ENCODE assay signal across 1 cellular context in the genomic region with DNA sequence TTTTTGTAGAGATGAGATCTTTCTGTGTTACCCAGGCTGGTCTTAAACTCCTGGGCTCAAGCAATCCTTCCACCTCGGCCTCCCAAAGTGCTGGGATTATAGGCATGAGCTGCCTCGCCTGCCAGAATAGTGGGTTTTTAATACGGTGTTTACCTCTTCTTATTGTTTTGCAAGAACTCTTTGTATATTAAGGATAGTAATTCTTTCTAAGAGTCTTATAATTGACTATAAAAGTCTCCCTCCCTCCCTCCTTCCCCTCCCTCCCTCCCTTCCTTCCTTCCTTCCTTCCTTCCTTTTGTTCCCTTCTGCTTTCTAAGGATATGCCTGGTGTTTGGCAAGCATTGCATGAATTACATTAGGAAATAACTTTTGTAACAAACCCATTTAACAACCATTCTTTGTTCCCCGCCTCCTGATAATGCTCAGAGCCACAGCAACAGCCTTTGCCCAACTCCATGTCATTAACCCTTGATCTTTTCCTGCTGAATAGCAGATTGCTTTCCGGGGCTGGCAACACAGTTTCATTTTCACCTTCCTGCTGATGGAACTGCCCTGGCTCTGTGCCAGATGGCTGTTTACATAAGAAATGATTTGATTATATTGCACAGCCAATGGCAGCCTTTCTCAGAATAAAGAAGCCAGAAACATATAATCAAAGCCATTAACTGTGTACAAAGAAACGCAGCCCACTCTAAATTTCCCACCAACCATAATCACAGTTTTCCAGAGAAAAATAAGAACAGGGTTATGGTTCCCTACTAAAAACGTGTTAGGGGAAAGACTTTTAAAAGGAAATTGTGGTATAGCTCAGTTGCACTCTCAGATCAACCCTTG.
A peak's percentile ranks its signal among the peaks of the same experiment; 100 is the strongest.
TF ChIP-seq lines count a peak whose summit lies in the region.

No MANE protein-coding gene starts in this region.

TF ChIP-seq in HepG2, 621 proteins besides CTCF, POLR2A, EP300 and RAD21 (continued from another document and continues in another):
- TF ChIP-seq ZFP90 (CRISPR knock-in tag; IDR thresholded peaks at IDR 0.05; ENCODE audit: borderline replicate concordance) (peak; percentile 8; the same call in 1 of the 2 replicates), IRF1 (CRISPR knock-in tag; IDR thresholded peaks at IDR 0.05; ENCODE audit: low read depth) (peak; percentile 99), TCF7 (IDR thresholded peaks at IDR 0.05; ENCODE audit: low read depth) (peak; percentile 90), HNRNPLL (IDR thresholded peaks at IDR 0.05; ENCODE audit: low read depth, low read length, poor library complexity, severe bottlenecking) (no peak), ZNF510 (CRISPR knock-in tag; IDR thresholded peaks at IDR 0.05; ENCODE audit: low read depth) (0 out of 2 replicates have a peak, but pooled peaks have one; percentile 81), TEAD3 (CRISPR knock-in tag; optimal IDR thresholded peaks at IDR 0.05; ENCODE audit: borderline replicate concordance) (peak; percentile 81), SAFB2 (CRISPR knock-in tag; IDR thresholded peaks at IDR 0.05; ENCODE audit: borderline replicate concordance, low read depth) (no peak; the same call in 1 of the 2 replicates), IKZF1 (IDR thresholded peaks at IDR 0.05) (no peak), KDM2A (CRISPR knock-in tag; IDR thresholded peaks at IDR 0.05; ENCODE audit: borderline replicate concordance, low read depth) (peak; percentile 70), PHB2 (IDR thresholded peaks at IDR 0.05; ENCODE audit: partially characterized antibody) (no peak), TP53 (CRISPR knock-in tag; conservative IDR thresholded peaks at IDR 0.05) (0 out of 2 replicates have a peak, but pooled peaks have one; percentile 73), ZNF772 (CRISPR knock-in tag; IDR thresholded peaks at IDR 0.05) (peak; percentile 93), ZNF329 (CRISPR knock-in tag; IDR thresholded peaks at IDR 0.05; ENCODE audit: low read depth) (no peak), BCL6 (CRISPR knock-in tag; IDR thresholded peaks at IDR 0.05) (peak; percentile 98), GTF3A (CRISPR knock-in tag; conservative IDR thresholded peaks at IDR 0.05) (no peak), TMF1 (CRISPR knock-in tag; IDR thresholded peaks at IDR 0.05; ENCODE audit: low read depth) (0 out of 2 replicates have a peak, but pooled peaks have one; percentile 32), TFDP1 (CRISPR knock-in tag; IDR thresholded peaks at IDR 0.05; ENCODE audit: borderline replicate concordance) (peak; percentile 44; the same call in 1 of the 2 replicates), MYPOP (CRISPR knock-in tag; IDR thresholded peaks at IDR 0.05) (peak; percentile 59; the same call in 1 of the 2 replicates), ZBTB10 (CRISPR knock-in tag; IDR thresholded peaks at IDR 0.05; ENCODE audit: borderline replicate concordance) (no peak; the same call in 1 of the 2 replicates), MED13 (CRISPR knock-in tag; IDR thresholded peaks at IDR 0.05) (peak; percentile 92), DMTF1 (CRISPR knock-in tag; IDR thresholded peaks at IDR 0.05) (no peak), TIGD3 (CRISPR knock-in tag; IDR thresholded peaks at IDR 0.05; ENCODE audit: borderline replicate concordance) (0 out of 2 replicates have a peak, but pooled peaks have one; percentile 50), GRHL1 (CRISPR knock-in tag; conservative IDR thresholded peaks at IDR 0.05) (no peak), KAT7 (CRISPR knock-in tag; IDR thresholded peaks at IDR 0.05; ENCODE audit: borderline replicate concordance) (peak; percentile 37; the same call in 1 of the 2 replicates)
- TF ChIP-seq, protein P1, sequence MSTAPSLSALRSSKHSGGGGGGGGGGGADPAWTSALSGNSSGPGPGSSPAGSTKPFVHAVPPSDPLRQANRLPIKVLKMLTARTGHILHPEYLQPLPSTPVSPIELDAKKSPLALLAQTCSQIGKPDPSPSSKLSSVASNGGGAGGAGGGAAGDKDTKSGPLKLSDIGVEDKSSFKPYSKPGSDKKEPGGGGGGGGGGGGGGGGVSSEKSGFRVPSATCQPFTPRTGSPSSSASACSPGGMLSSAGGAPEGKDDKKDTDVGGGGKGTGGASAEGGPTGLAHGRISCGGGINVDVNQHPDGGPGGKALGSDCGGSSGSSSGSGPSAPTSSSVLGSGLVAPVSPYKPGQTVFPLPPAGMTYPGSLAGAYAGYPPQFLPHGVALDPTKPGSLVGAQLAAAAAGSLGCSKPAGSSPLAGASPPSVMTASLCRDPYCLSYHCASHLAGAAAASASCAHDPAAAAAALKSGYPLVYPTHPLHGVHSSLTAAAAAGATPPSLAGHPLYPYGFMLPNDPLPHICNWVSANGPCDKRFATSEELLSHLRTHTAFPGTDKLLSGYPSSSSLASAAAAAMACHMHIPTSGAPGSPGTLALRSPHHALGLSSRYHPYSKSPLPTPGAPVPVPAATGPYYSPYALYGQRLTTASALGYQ (CRISPR knock-in tag; IDR thresholded peaks at IDR 0.05), result peak; percentile 95
- TF ChIP-seq, protein P2, sequence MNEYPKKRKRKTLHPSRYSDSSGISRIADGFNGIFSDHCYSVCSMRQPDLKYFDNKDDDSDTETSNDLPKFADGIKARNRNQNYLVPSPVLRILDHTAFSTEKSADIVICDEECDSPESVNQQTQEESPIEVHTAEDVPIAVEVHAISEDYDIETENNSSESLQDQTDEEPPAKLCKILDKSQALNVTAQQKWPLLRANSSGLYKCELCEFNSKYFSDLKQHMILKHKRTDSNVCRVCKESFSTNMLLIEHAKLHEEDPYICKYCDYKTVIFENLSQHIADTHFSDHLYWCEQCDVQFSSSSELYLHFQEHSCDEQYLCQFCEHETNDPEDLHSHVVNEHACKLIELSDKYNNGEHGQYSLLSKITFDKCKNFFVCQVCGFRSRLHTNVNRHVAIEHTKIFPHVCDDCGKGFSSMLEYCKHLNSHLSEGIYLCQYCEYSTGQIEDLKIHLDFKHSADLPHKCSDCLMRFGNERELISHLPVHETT (CRISPR knock-in tag; conservative IDR thresholded peaks at IDR 0.05), result no peak
- TF ChIP-seq, protein P3, sequence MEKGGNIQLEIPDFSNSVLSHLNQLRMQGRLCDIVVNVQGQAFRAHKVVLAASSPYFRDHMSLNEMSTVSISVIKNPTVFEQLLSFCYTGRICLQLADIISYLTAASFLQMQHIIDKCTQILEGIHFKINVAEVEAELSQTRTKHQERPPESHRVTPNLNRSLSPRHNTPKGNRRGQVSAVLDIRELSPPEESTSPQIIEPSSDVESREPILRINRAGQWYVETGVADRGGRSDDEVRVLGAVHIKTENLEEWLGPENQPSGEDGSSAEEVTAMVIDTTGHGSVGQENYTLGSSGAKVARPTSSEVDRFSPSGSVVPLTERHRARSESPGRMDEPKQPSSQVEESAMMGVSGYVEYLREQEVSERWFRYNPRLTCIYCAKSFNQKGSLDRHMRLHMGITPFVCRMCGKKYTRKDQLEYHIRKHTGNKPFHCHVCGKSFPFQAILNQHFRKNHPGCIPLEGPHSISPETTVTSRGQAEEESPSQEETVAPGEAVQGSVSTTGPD (CRISPR knock-in tag; IDR thresholded peaks at IDR 0.05), result peak; percentile 56; the same call in 1 of the 2 replicates
- TF ChIP-seq, protein P4, sequence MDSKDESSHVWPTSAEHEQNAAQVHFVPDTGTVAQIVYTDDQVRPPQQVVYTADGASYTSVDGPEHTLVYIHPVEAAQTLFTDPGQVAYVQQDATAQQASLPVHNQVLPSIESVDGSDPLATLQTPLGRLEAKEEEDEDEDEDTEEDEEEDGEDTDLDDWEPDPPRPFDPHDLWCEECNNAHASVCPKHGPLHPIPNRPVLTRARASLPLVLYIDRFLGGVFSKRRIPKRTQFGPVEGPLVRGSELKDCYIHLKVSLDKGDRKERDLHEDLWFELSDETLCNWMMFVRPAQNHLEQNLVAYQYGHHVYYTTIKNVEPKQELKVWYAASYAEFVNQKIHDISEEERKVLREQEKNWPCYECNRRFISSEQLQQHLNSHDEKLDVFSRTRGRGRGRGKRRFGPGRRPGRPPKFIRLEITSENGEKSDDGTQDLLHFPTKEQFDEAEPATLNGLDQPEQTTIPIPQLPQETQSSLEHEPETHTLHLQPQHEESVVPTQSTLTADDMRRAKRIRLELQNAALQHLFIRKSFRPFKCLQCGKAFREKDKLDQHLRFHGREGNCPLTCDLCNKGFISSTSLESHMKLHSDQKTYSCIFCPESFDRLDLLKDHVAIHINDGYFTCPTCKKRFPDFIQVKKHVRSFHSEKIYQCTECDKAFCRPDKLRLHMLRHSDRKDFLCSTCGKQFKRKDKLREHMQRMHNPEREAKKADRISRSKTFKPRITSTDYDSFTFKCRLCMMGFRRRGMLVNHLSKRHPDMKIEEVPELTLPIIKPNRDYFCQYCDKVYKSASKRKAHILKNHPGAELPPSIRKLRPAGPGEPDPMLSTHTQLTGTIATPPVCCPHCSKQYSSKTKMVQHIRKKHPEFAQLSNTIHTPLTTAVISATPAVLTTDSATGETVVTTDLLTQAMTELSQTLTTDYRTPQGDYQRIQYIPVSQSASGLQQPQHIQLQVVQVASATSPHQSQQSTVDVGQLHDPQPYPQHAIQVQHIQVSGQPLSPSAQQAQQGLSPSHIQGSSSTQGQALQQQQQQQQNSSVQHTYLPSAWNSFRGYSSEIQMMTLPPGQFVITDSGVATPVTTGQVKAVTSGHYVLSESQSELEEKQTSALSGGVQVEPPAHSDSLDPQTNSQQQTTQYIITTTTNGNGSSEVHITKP (CRISPR knock-in tag; IDR thresholded peaks at IDR 0.05; ENCODE audit: low read depth), result peak; percentile 99
